Comparison of ENCODE assay signal across 12 cellular contexts in the genomic region with DNA sequence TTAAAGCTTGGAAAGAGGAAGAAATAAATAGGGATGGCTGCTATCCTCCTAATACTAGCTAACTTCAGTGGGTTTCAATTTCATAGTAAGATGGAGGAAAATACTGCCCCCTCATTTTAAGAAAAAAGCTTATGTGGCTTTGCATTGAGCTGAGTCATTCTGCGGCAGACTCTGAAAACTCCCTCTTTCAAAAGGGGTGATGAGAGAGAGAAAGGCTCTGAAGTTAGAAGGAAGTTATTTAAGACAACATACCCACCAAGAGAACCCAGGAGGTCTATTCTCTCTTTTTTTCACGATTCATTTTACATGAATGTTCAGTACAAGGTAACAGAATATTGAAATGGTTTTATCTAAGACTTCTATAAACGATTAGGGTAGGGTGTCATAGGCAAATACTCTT. TPM values are rescaled to one million over a fixed set of nuclear protein-coding genes. Genes with fewer than 3 reads are reported as not detected.
A peak's percentile ranks its signal among the peaks of the same experiment; 100 is the strongest.
DNase-seq lines count a peak whose midpoint lies in the region; ATAC-seq and TF ChIP-seq lines count a peak whose summit lies in the region.
"Had no signal": no experiment of that assay in that cellular context is flagged by ENCODE, and none has a peak within 500 bp of the region (broad histone marks: within the 10 kb centered on the region; RNA-seq: fewer than 3 reads in every experiment).

No MANE protein-coding gene starts in this region.

- H3K27me3 ChIP-seq in brain microvascular endothelial cell (replicated peaks) (peaks cover 99% of the 10 kb centered on the region), left ventricle myocardium inferior (ENCODE audit: low read depth) (peaks cover 100% of the 10 kb centered on the region)

- peaks cover 36% of the 10 kb centered on the region for H3K4me1 ChIP-seq in left ventricle myocardium inferior

- in situ Hi-C loops in brain microvascular endothelial cell (cut with HindIII; ENCODE audit: low pct_ligation_motif_present, low sequenced_read_pairs) = loop anchor here (25.0 kb wide), 1 partner anchor 851 kb away; the partner anchor contains the start of gene SIM1

- H3K4me1 Mint-ChIP-seq in activated naive CD4-positive, alpha-beta T cell treated with anti-CD3 and anti-CD28 coated beads, Interleukin-2, amount 10 ng/mL, durations not matched to agents 7 days and 5 days = peaks cover 26% of the 10 kb centered on the region
- peaks cover 8 to 31% (median 16%) of the 10 kb centered on the region in 3 donors for H3K4me1 Mint-ChIP-seq in IgD-negative memory B cell

- CTCF ChIA-PET in activated naive CD4-positive, alpha-beta T cell treated with anti-CD3 and anti-CD28 coated beads, Interleukin-2, amount 10 ng/mL, durations not matched to agents 7 days and 5 days (lab: Charles Lee) = interaction anchor here (0.9 to 1.4 kb wide), 2 partner anchors 23 to 102 kb away, joined by 4 to 6 read pairs; no protein-coding TSS in a partner anchor

- DNase-seq in activated naive CD4-positive, alpha-beta T cell treated with anti-CD3 and anti-CD28 coated beads, Interleukin-2, amount 50 U/mL, for 16 hours = peak; percentile 21
- DNase-seq in activated naive CD4-positive, alpha-beta T cell treated with anti-CD3 and anti-CD28 coated beads, Interleukin-2, amount 10 ng/mL, durations not matched to agents 7 days and 5 days = no peak
- no peak for DNase-seq in stimulated activated naive CD8-positive, alpha-beta T cell treated with anti-CD3 and anti-CD28 coated beads, Interleukin-15, Interleukin-2, amounts not matched to agents 100 U/mL and 50 U/mL, for 24 hours
- DNase-seq in brain microvascular endothelial cell (no peak), left ventricle myocardium inferior (no peak), ecto neural progenitor cell (ENCODE audit: low spot score) (no peak)
- DNase-seq: body of pancreas, NCI-H2107, occipital lobe had no signal

- H3K4me3 ChIP-seq in brain microvascular endothelial cell (ENCODE audit: low read depth, low read length) = no peak overlapping the region
- no peak overlapping the region for H3K4me3 ChIP-seq in left ventricle myocardium inferior
- H3K4me3 ChIP-seq: body of pancreas had no signal

- H3K27me3 Mint-ChIP-seq in activated naive CD4-positive, alpha-beta T cell treated with anti-CD3 and anti-CD28 coated beads, Interleukin-2, amount 10 ng/mL, durations not matched to agents 7 days and 5 days = peaks cover 92% of the 10 kb centered on the region
- peaks cover 64% of the 10 kb centered on the region for H3K27me3 Mint-ChIP-seq in IgD-negative memory B cell

- peaks cover 8% of the 10 kb centered on the region for H3K36me3 Mint-ChIP-seq in activated naive CD4-positive, alpha-beta T cell treated with anti-CD3 and anti-CD28 coated beads, Interleukin-2, amount 10 ng/mL, durations not matched to agents 7 days and 5 days
- peaks cover 2% of the 10 kb centered on the region for H3K36me3 Mint-ChIP-seq in IgD-negative memory B cell

- H3K9me3 ChIP-seq in left ventricle myocardium inferior (replicated peaks) = no peaks in the 10 kb centered on the region
- H3K9me3 ChIP-seq: body of pancreas had no signal

- intact Hi-C loops in left ventricle myocardium inferior (cut with micrococcal nuclease) = no loop called here

- no peak overlapping the region for H3K4me3 Mint-ChIP-seq in activated naive CD4-positive, alpha-beta T cell treated with anti-CD3 and anti-CD28 coated beads, Interleukin-2, amount 10 ng/mL, durations not matched to agents 7 days and 5 days
- H3K4me3 Mint-ChIP-seq in IgD-negative memory B cell = peak overlapping the region in 1 of 4 donors; percentile 81

- no peak overlapping the region for H3K27ac Mint-ChIP-seq in activated naive CD4-positive, alpha-beta T cell treated with anti-CD3 and anti-CD28 coated beads, Interleukin-2, amount 10 ng/mL, durations not matched to agents 7 days and 5 days
- H3K27ac Mint-ChIP-seq in IgD-negative memory B cell = peak overlapping the region in 2 of 3 donors; percentile 39 to 88

- ATAC-seq in HG02759 (IDR thresholded peaks at IDR 0.05; ENCODE audit: unreplicated experiment) = peak; percentile 46
- ATAC-seq in stimulated activated naive CD8-positive, alpha-beta T cell treated with anti-CD3 and anti-CD28 coated beads, Interleukin-15, Interleukin-2, amounts not matched to agents 100 U/mL and 50 U/mL, for 24 hours = peak; percentile 44
- ATAC-seq: body of pancreas had no signal

- H3K27ac ChIP-seq in brain microvascular endothelial cell (no peak overlapping the region), left ventricle myocardium inferior (replicated peaks) (no peak overlapping the region)
- H3K27ac ChIP-seq: body of pancreas, VCaP had no signal

- TF ChIP-seq CTCF in brain microvascular endothelial cell (IDR thresholded peaks at IDR 0.05; ENCODE audit: low read depth, low read length, missing control alignments) = no peak
- no peak for TF ChIP-seq CTCF in left ventricle myocardium inferior (IDR thresholded peaks at IDR 0.05; ENCODE audit: borderline replicate concordance)

- H3K9me3 Mint-ChIP-seq in activated naive CD4-positive, alpha-beta T cell treated with anti-CD3 and anti-CD28 coated beads, Interleukin-2, amount 10 ng/mL, durations not matched to agents 7 days and 5 days = no peaks in the 10 kb centered on the region
- peaks cover 0 to 6% (median 4%) of the 10 kb centered on the region in 3 donors for H3K9me3 Mint-ChIP-seq in IgD-negative memory B cell

- H3K36me3 ChIP-seq in brain microvascular endothelial cell (replicated peaks) (no peaks in the 10 kb centered on the region), left ventricle myocardium inferior (no peaks in the 10 kb centered on the region)

RNA-seq across cellular contexts. Expression of gene PRDM13, which starts 4.5 kb away (rescaled TPM):
- not detected for polyA plus RNA-seq in IgD-negative memory B cell
- total RNA-seq in left ventricle myocardium inferior = not detected
- total RNA-seq: body of pancreas, occipital lobe had no signal

RNA-seq across cellular contexts. Expression of gene CCNC, which starts 42.7 kb away (rescaled TPM):
- 35.6 TPM for polyA plus RNA-seq in IgD-negative memory B cell
- 15.1 TPM for total RNA-seq in left ventricle myocardium inferior
